22 cellular contexts compared by ENCODE assay signal in genomic region chr16:88058136-88058535, GRCh38.
DNase-seq lines count a peak whose midpoint lies in the region; ATAC-seq and TF ChIP-seq lines count a peak whose summit lies in the region.
"Had no signal": no experiment of that assay in that cellular context is flagged by ENCODE, and none has a peak within 500 bp of the region (broad histone marks: within the 10 kb centered on the region; RNA-seq: fewer than 3 reads in every experiment).

No MANE protein-coding gene starts in this region.

- H3K4me3 ChIP-seq in neural progenitor cell = no peak overlapping the region
- H3K4me3 ChIP-seq in sigmoid colon = no peak overlapping the region
- H3K4me3 ChIP-seq: A549, SJSA1 had no signal

- H2BK120ac ChIP-seq in H9 (ENCODE audit: low read depth, low read length, poor library complexity, severe bottlenecking) = no peak overlapping the region

- POLR2A ChIA-PET in T-cell (lab: Charles Lee) = no interaction called here

- H3K79me1 ChIP-seq in H9 (ENCODE audit: insufficient read depth, low read depth, low read length, poor library complexity, severe bottlenecking) = no peaks in the 10 kb centered on the region

- H3K14ac ChIP-seq in H9 (ENCODE audit: insufficient read depth, low read length) = no peak overlapping the region

- intact Hi-C loops in sigmoid colon (cut with DNase I) = no loop called here

- H3K4me3 Mint-ChIP-seq in H9 (no peak overlapping the region), neural progenitor cell (no peak overlapping the region), T-cell (no peak overlapping the region)
- H3K4me3 Mint-ChIP-seq: CD8-positive, alpha-beta T cell had no signal

- H4K20me1 ChIP-seq in H9 (ENCODE audit: control insufficient read depth, insufficient read depth, insufficient read length) = no peaks in the 10 kb centered on the region
- no peaks in the 10 kb centered on the region for H4K20me1 ChIP-seq in neural progenitor cell (ENCODE audit: low read depth)

- H4K91ac ChIP-seq in H9 (ENCODE audit: insufficient read length, low read depth, low read length) = no peak overlapping the region

- TF ChIP-seq EP300 in sigmoid colon (IDR thresholded peaks at IDR 0.05) = no peak

- peaks cover 2 to 12% (median 8%) of the 10 kb centered on the region in 3 experiments; a peak in 6 of 7 replicates for H3K36me3 Mint-ChIP-seq in H9 (ENCODE audit: insufficient read depth in 1 of 3, low read depth in 3 of 3)
- peaks cover 5% of the 10 kb centered on the region for H3K36me3 Mint-ChIP-seq in neural progenitor cell
- H3K36me3 Mint-ChIP-seq in T-cell = peaks cover 14% of the 10 kb centered on the region

- H3K79me2 ChIP-seq in H9 (ENCODE audit: insufficient read depth, low read length) = no peaks in the 10 kb centered on the region; the same call in 1 of the 2 replicates
- H3K79me2 ChIP-seq in neural progenitor cell (ENCODE audit: low read depth) = no peaks in the 10 kb centered on the region

- no peak overlapping the region for H3T11ph ChIP-seq in H9 (ENCODE audit: low read length)

- H3K23me2 ChIP-seq in H9 (ENCODE audit: insufficient read length, low read depth, low read length, poor library complexity, severe bottlenecking) = no peaks in the 10 kb centered on the region

- CTCF ChIA-PET in T-cell (lab: Charles Lee) = no interaction called here

- no peak overlapping the region for H4K5ac ChIP-seq in H9 (ENCODE audit: insufficient read length, low read depth, low read length)

- H3K27me3 Mint-ChIP-seq in H9 (ENCODE audit: low read depth) (no peaks in the 10 kb centered on the region), neural progenitor cell (ENCODE audit: insufficient read depth, low read depth) (peaks cover 3% of the 10 kb centered on the region), T-cell (no peaks in the 10 kb centered on the region)

- TF ChIP-seq POLR2A in sigmoid colon (IDR thresholded peaks at IDR 0.05) = no peak

- ATAC-seq in T-cell (replicated peaks in 1 of 4) = no peak
- ATAC-seq: A549; CD8-positive, alpha-beta T cell had no signal

- H3K36me3 ChIP-seq in neural progenitor cell = no peaks in the 10 kb centered on the region
- H3K36me3 ChIP-seq in sigmoid colon = peaks cover 0 to 7% (median 3%) of the 10 kb centered on the region in 4 donors

- no peak overlapping the region for H2BK20ac ChIP-seq in H9 (ENCODE audit: low read depth, low read length, poor library complexity, severe bottlenecking)

- TF ChIP-seq CTCF in H9 (conservative IDR thresholded peaks at IDR 0.05) = no peak
- TF ChIP-seq CTCF in neural progenitor cell (IDR thresholded peaks at IDR 0.05) = no peak
- TF ChIP-seq CTCF in sigmoid colon (IDR thresholded peaks at IDR 0.05) = no peak

- H3K9me3 Mint-ChIP-seq in H9 (no peaks in the 10 kb centered on the region), neural progenitor cell (no peaks in the 10 kb centered on the region), T-cell (no peaks in the 10 kb centered on the region)
- H3K9me3 Mint-ChIP-seq: CD8-positive, alpha-beta T cell had no signal

- H2AK5ac ChIP-seq in H9 (ENCODE audit: insufficient read length, low read length) = no peak overlapping the region

- H3K4me1 Mint-ChIP-seq in H9 = peaks cover 7 to 8% of the 10 kb centered on the region in 2 experiments; a peak in 2 of 4 replicates
- peaks cover 26% of the 10 kb centered on the region for H3K4me1 Mint-ChIP-seq in neural progenitor cell
- no peaks in the 10 kb centered on the region for H3K4me1 Mint-ChIP-seq in T-cell

- H2BK5ac ChIP-seq in H9 (ENCODE audit: insufficient read length, low read length) = no peak overlapping the region

- no peaks in the 10 kb centered on the region for H3F3A ChIP-seq in neural progenitor cell (ENCODE audit: low read depth)

- no peak overlapping the region for H3K4me2 ChIP-seq in H9 (ENCODE audit: insufficient read depth, insufficient read length, low read length)
- no peak overlapping the region for H3K4me2 ChIP-seq in neural progenitor cell
- H3K4me2 ChIP-seq: A549 had no signal

- WGBS in H9 (ENCODE audit: extremely low coverage, insufficient read length, low lambda C conversion rate) = no CpG with 5 or more reads among the region's 14 CpGs
- 91 to 95% methylated on average over 14 of the region's 14 CpGs for WGBS in sigmoid colon, 2 donors

- H3K4me1 ChIP-seq in H9 (ENCODE audit: insufficient read depth, low read length) (no peaks in the 10 kb centered on the region), neural progenitor cell (peaks cover 20% of the 10 kb centered on the region), sigmoid colon (peaks cover 0 to 15% (median 13%) of the 10 kb centered on the region in 4 donors)
- H3K4me1 ChIP-seq: A549 had no signal

- H4K8ac ChIP-seq in H9 (replicated peaks; ENCODE audit: insufficient read length, low read depth, low read length) = no peak overlapping the region

- H3K56ac ChIP-seq in H9 (ENCODE audit: insufficient read length, low read depth, low read length) = no peak overlapping the region

- H3K23ac ChIP-seq in H9 (ENCODE audit: insufficient read length, low read depth, low read length) = no peak overlapping the region

- no peak overlapping the region for H3K18ac ChIP-seq in H9 (ENCODE audit: insufficient read length, low read depth, low read length)

- H3K27ac ChIP-seq in H9 (ENCODE audit: insufficient read length, low read depth, low read length) (no peak overlapping the region), neural progenitor cell (peak overlapping the region; percentile 23), sigmoid colon (no peak overlapping the region)
- H3K27ac ChIP-seq: A549, C4-2B, HL-60, SJSA1 had no signal

- no peak overlapping the region for H2BK12ac ChIP-seq in H9 (ENCODE audit: insufficient read length, low read depth, low read length)

- no peaks in the 10 kb centered on the region for H3K27me3 ChIP-seq in H9 (ENCODE audit: insufficient read depth, low read length)
- no peaks in the 10 kb centered on the region for H3K27me3 ChIP-seq in neural progenitor cell
- H3K27me3 ChIP-seq in sigmoid colon = no peaks in the 10 kb centered on the region
- H3K27me3 ChIP-seq: SJSA1 had no signal

- H3K27ac Mint-ChIP-seq in H9 (peak overlapping the region in 2 of 3 experiments; percentile 23 to 44; a peak in 2 of 7 replicates), neural progenitor cell (no peak overlapping the region), T-cell (no peak overlapping the region)
- H3K27ac Mint-ChIP-seq: CD8-positive, alpha-beta T cell had no signal

- DNase-seq in COLO829 (ENCODE audit: low spot score) = peak; percentile 7
- DNase-seq in H9 = no peak
- DNase-seq in neural progenitor cell (ENCODE audit: low spot score) = peak; percentile 36
- DNase-seq in sigmoid colon = peak; percentile 53
- no peak for DNase-seq in SKM-1 (lab: John Stamatoyannopoulos, UW; ENCODE audit: unreplicated experiment)
- DNase-seq in T-cell = no peak
- no peak for DNase-seq in C1 segment of cervical spinal cord (lab: John Stamatoyannopoulos, UW)
- DNase-seq: AML-193; CD8-positive, alpha-beta T cell; DMS 273 treated with DMSO at 0.1 percent for 48 hours; DMS79 treated with DMSO at 0.1 percent for 48 hours; GF-D8; NCI-H1048; NCI-H1436 treated with DMSO at 0.1 percent for 48 hours; NCI-H187 treated with DMSO at 0.1 percent for 48 hours; NCI-H2171 treated with DMSO at 0.1 percent for 48 hours; NCI-H524; NCI-H774 had no signal

- no peak overlapping the region for H2BK15ac ChIP-seq in H9 (ENCODE audit: low read depth, low read length)

- no peak overlapping the region for H3K4ac ChIP-seq in H9 (ENCODE audit: low read depth, low read length)

- H3K9me3 ChIP-seq in H9 (ENCODE audit: control insufficient read depth, low read depth, low read length) = no peaks in the 10 kb centered on the region
- no peaks in the 10 kb centered on the region for H3K9me3 ChIP-seq in neural progenitor cell (ENCODE audit: low read depth)
- H3K9me3 ChIP-seq in sigmoid colon = no peaks in the 10 kb centered on the region
- H3K9me3 ChIP-seq: A549, SJSA1 had no signal

- no peak overlapping the region for H2AFZ ChIP-seq in H9 (ENCODE audit: low read length)
- no peak overlapping the region for H2AFZ ChIP-seq in neural progenitor cell (replicated peaks)

- H3K9ac ChIP-seq in H9 (ENCODE audit: extremely low read depth, insufficient read length, low read length) (no peak overlapping the region), neural progenitor cell (no peak overlapping the region)

Comparison
In these comparisons a context has a peak if more than half of its experiments do, and no peak if none do; other contexts are left out.
1. DNase-seq: peak in COLO829 (single experiment), neural progenitor cell (single experiment) and sigmoid colon (single experiment); none in H9 (single experiment), SKM-1 (single experiment), T-cell (0 of 34) and C1 segment of cervical spinal cord (0 of 14).
2. H3K27ac Mint-ChIP-seq: peak in H9 (2 of 3); none in neural progenitor cell (single experiment) and T-cell (0 of 2).